Comparison of ENCODE assay signal across 8 cellular contexts in the genomic region with DNA sequence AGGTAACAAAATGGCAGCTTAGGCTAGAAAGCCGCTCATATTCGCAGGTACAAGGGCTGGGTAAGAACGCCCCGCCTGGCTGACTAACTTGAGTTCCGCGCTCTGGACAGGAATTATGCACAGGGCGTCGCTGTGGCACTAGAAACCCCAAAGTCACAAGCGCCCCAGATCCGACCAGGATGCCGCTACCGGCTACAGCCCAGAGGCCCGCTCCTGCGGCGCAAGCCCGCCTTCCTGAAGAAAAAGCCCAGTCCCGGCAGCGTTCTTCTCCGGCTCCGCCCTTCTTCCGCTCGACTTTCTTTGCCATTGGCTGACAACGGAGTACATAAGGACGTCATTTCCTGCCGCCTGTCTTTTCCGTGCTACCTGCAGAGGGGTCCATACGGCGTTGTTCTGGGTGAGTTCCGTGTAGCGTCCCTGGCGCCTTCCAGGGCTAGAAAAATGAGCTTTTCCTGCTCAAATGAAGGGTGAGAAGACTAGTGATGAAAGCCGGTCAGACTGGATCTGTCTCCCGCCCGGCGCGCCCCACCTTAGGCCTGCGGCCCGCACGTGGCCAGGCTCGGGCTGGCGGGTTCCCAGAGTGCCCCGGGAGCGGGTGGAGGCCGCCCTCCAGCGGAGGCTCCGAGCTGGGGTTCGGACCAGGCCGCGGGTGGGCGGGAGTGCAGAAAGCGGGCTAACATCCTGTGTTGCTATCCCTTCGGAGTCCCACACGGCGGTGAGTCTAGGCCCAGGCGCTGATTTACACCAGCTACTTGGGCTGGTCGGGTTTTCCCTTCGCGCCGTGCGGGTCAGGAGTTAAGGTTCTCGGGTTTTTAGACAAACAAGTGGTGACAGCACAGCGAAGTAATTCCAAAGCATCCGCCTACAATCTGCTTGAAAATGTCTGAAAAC. TPM values are rescaled to one million over a fixed set of nuclear protein-coding genes. Genes with fewer than 3 reads are reported as not detected.
A peak's percentile ranks its signal among the peaks of the same experiment; 100 is the strongest.
DNase-seq lines count a peak whose midpoint lies in the region; ATAC-seq and TF ChIP-seq lines count a peak whose summit lies in the region.

A gene (plus strand): TSS at position 353 of the 891 bp plus-strand sequence. CDS start 934 bp downstream, outside the sequence.

- peak; percentile 94 for ATAC-seq in GM21576 (IDR thresholded peaks at IDR 0.05; ENCODE audit: unreplicated experiment)

- TF ChIP-seq EP300 in Ishikawa (IDR thresholded peaks at IDR 0.05; ENCODE audit: borderline replicate concordance) = no peak

- no peaks in the 10 kb centered on the region for H3K27me3 ChIP-seq in mononuclear cell (ENCODE audit: insufficient read depth, low read length)

- H3K4me1 ChIP-seq in mononuclear cell (ENCODE audit: insufficient read depth, low read length) = peaks cover 35% of the 10 kb centered on the region

- TF ChIP-seq CTCF in epithelial cell of esophagus (IDR thresholded peaks at IDR 0.05; ENCODE audit: insufficient read depth, low read depth, low read length, missing control alignments) = peak; percentile 45

- H3K4me3 ChIP-seq in epithelial cell of esophagus (ENCODE audit: low read length) = peak within 1 kb of the TSS; percentile 86
- H3K4me3 ChIP-seq in mononuclear cell (ENCODE audit: low read length) = peak within 1 kb of the TSS; percentile 79

- no peak for TF ChIP-seq RAD21 in Ishikawa (IDR thresholded peaks at IDR 0.05; ENCODE audit: low read depth)

- DNase-seq in DMS53 (lab: John Stamatoyannopoulos, UW) (peak; percentile 92), OCI-M2 (lab: John Stamatoyannopoulos, UW; ENCODE audit: unreplicated experiment) (peak; percentile 80), activated T-cell treated with anti-CD3 and anti-CD28 coated beads for 4 hours (peak; percentile 84), epithelial cell of esophagus (ENCODE audit: low read depth) (peak; percentile 99)
- DNase-seq in stimulated activated CD8-positive, alpha-beta memory T cell treated with anti-CD3 and anti-CD28 coated beads, Interleukin-4, amount 100 ng/mL, for 1 hour (ENCODE audit: low read depth in 2 of 2, low spot score in 1 of 2) = peak; percentile 80 to 87

- H3K9me3 ChIP-seq in mononuclear cell (ENCODE audit: low read depth, low read length) = no peaks in the 10 kb centered on the region

TF ChIP-seq in Ishikawa, 13 proteins besides CTCF, POLR2A, EP300 and RAD21:
- TF ChIP-seq EGR1 (IDR thresholded peaks at IDR 0.05) = no peak
- 0 out of 2 replicates have a peak, but pooled peaks have one; percentile 18 for TF ChIP-seq FOXM1 (IDR thresholded peaks at IDR 0.05; ENCODE audit: borderline replicate concordance, low read depth)
- TF ChIP-seq TAF1 (IDR thresholded peaks at IDR 0.05; ENCODE audit: low read depth) = peak; percentile 99
- TF ChIP-seq TEAD4 (IDR thresholded peaks at IDR 0.05) = no peak; the same call in 1 of the 2 replicates
- TF ChIP-seq, protein P1, sequence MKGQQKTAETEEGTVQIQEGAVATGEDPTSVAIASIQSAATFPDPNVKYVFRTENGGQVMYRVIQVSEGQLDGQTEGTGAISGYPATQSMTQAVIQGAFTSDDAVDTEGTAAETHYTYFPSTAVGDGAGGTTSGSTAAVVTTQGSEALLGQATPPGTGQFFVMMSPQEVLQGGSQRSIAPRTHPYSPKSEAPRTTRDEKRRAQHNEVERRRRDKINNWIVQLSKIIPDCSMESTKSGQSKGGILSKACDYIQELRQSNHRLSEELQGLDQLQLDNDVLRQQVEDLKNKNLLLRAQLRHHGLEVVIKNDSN (IDR thresholded peaks at IDR 0.05) = peak; percentile 54; the same call in 1 of the 2 replicates
- peak; percentile 73 for TF ChIP-seq YY1 (IDR thresholded peaks at IDR 0.05; ENCODE audit: low read depth)
- TF ChIP-seq CEBPB (IDR thresholded peaks at IDR 0.05) = no peak; the same call in 1 of the 2 replicates
- no peak for TF ChIP-seq ZBTB7A (IDR thresholded peaks at IDR 0.05; ENCODE audit: low read depth)
- TF ChIP-seq TCF12 (IDR thresholded peaks at IDR 0.05; ENCODE audit: low read depth) = no peak; the same call in 1 of the 2 replicates
- TF ChIP-seq, protein P2, sequence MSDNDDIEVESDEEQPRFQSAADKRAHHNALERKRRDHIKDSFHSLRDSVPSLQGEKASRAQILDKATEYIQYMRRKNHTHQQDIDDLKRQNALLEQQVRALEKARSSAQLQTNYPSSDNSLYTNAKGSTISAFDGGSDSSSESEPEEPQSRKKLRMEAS (IDR thresholded peaks at IDR 0.05) = peak; percentile 98
- TF ChIP-seq, protein P3, sequence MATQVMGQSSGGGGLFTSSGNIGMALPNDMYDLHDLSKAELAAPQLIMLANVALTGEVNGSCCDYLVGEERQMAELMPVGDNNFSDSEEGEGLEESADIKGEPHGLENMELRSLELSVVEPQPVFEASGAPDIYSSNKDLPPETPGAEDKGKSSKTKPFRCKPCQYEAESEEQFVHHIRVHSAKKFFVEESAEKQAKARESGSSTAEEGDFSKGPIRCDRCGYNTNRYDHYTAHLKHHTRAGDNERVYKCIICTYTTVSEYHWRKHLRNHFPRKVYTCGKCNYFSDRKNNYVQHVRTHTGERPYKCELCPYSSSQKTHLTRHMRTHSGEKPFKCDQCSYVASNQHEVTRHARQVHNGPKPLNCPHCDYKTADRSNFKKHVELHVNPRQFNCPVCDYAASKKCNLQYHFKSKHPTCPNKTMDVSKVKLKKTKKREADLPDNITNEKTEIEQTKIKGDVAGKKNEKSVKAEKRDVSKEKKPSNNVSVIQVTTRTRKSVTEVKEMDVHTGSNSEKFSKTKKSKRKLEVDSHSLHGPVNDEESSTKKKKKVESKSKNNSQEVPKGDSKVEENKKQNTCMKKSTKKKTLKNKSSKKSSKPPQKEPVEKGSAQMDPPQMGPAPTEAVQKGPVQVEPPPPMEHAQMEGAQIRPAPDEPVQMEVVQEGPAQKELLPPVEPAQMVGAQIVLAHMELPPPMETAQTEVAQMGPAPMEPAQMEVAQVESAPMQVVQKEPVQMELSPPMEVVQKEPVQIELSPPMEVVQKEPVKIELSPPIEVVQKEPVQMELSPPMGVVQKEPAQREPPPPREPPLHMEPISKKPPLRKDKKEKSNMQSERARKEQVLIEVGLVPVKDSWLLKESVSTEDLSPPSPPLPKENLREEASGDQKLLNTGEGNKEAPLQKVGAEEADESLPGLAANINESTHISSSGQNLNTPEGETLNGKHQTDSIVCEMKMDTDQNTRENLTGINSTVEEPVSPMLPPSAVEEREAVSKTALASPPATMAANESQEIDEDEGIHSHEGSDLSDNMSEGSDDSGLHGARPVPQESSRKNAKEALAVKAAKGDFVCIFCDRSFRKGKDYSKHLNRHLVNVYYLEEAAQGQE (IDR thresholded peaks at IDR 0.05; ENCODE audit: low read depth) = no peak
- no peak for TF ChIP-seq NFIC (IDR thresholded peaks at IDR 0.05)
- peak; percentile 57; the same call in 1 of the 2 replicates for TF ChIP-seq CREB1 (IDR thresholded peaks at IDR 0.05; ENCODE audit: low read depth)
TF ChIP-seq in Ishikawa: peak in this region for 6.

RNA-seq across cellular contexts. Expression of the gene that starts here (rescaled TPM):
- 2,107 TPM for total RNA-seq in mononuclear cell

Comparison
In these comparisons a context has a peak if more than half of its experiments do, and no peak if none do; other contexts are left out.
1. Peak in every context shown above with its lines: DNase-seq, ATAC-seq and H3K4me3 ChIP-seq.